8 cellular contexts compared by ENCODE assay signal in genomic region chr3:112327371-112327951, GRCh38. TPM values are rescaled to one million over a fixed set of nuclear protein-coding genes. Genes with fewer than 3 reads are reported as not detected.
A peak's percentile ranks its signal among the peaks of the same experiment; 100 is the strongest.
DNase-seq lines count a peak whose midpoint lies in the region; ATAC-seq, FAIRE-seq and TF ChIP-seq lines count a peak whose summit lies in the region.

No MANE protein-coding gene starts in this region.

- peak; percentile 91 for DNase-seq in AML-193 (lab: John Stamatoyannopoulos, UW)
- peak; percentile 45 for DNase-seq in GM13977 (ENCODE audit: low spot score)
- DNase-seq in NAMALWA (ENCODE audit: low spot score) = peak; percentile 84
- peak; percentile 56 for DNase-seq in SKM-1 (lab: John Stamatoyannopoulos, UW; ENCODE audit: unreplicated experiment)
- DNase-seq in myocyte (ENCODE audit: low read depth) = peak; percentile 66
- DNase-seq in activated CD8-positive, alpha-beta memory T cell treated with anti-CD3 and anti-CD28 coated beads, Interleukin-2, amount 50 U/mL, for 48 hours = no peak

- in situ Hi-C loops in GM13977 (cut with MboI; ENCODE audit: low pct_unique_long_range_greater_than_20kb, low sequenced_read_pairs, unreplicated experiment) = loop anchor here (10.0 kb wide), 1 partner anchor 197 kb away; no protein-coding TSS in a partner anchor

- peak; percentile 66 for TF ChIP-seq CTCF in GM13977 (IDR thresholded peaks at IDR 0.05; ENCODE audit: extremely low read depth, insufficient read depth, missing control alignments)

- ATAC-seq in HG02678 (IDR thresholded peaks at IDR 0.05; ENCODE audit: unreplicated experiment) = peak; percentile 98

- FAIRE-seq in endometrium (lab: Jason Lieb, UNC) = peak; percentile 92

RNA-seq across cellular contexts. Expression of gene CD200, which starts 5.5 kb away (rescaled TPM):
- 0.10 and 0.13 TPM in 2 replicates for total RNA-seq in myocyte
- polyA plus RNA-seq in myocyte (2012) = 0.06 TPM

RNA-seq across cellular contexts. Expression of gene SLC9C1, which starts 33.4 kb away (rescaled TPM):
- total RNA-seq in myocyte = not detected in 2 replicates
- not detected for polyA plus RNA-seq in myocyte (2012)
